ENCODE assay signal across 1 cellular context in genomic region chr1:153963030-153963849, GRCh38.
TF ChIP-seq lines count a peak whose summit lies in the region.

TSS of gene SLC39A1 (minus strand) at chr1:153963537. CDS start at chr1:153962715, 822 bp downstream.

TF ChIP-seq in H1, 55 proteins besides CTCF, POLR2A, EP300 and RAD21:
- TF ChIP-seq MAX (IDR thresholded peaks at IDR 0.05) (peak; percentile 70; the same call in 1 of the 2 replicates), E2F6 (IDR thresholded peaks at IDR 0.05) (peak; percentile 11; the same call in 1 of the 2 replicates), POLR2AphosphoS5 (IDR thresholded peaks at IDR 0.05; ENCODE audit: low read depth, low read length) (peak; percentile 65; the same call in 1 of the 2 replicates), TCF12 (IDR thresholded peaks at IDR 0.05; ENCODE audit: low read depth, low read length) (no peak), CHD2 (IDR thresholded peaks at IDR 0.05; ENCODE audit: low read length) (peak; percentile 85), TEAD4 (IDR thresholded peaks at IDR 0.05; ENCODE audit: low read depth, low read length) (peak; percentile 21), EGR1 (IDR thresholded peaks at IDR 0.05; ENCODE audit: borderline replicate concordance, low read depth, low read length) (peak; percentile 37; the same call in 1 of the 2 replicates), SP2 (IDR thresholded peaks at IDR 0.05; ENCODE audit: low read length) (peak; percentile 65), PHF8 (conservative IDR thresholded peaks at IDR 0.05; ENCODE audit: low read depth, low read length) (peak; percentile 44; the same call in 1 of the 2 replicates), GABPA (IDR thresholded peaks at IDR 0.05; ENCODE audit: borderline replicate concordance, insufficient read depth, low read length) (no peak), RFX5 (IDR thresholded peaks at IDR 0.05; ENCODE audit: borderline replicate concordance, low read depth, low read length) (no peak), RXRA (IDR thresholded peaks at IDR 0.05; ENCODE audit: insufficient read depth, low read depth, low read length) (no peak), SP1 (IDR thresholded peaks at IDR 0.05; ENCODE audit: low read depth, low read length) (peak; percentile 95), ASH2L (IDR thresholded peaks at IDR 0.05; ENCODE audit: low read length) (peak; percentile 56), TBP (IDR thresholded peaks at IDR 0.05; ENCODE audit: low read depth, low read length) (peak; percentile 62), TAF1 (IDR thresholded peaks at IDR 0.05; ENCODE audit: low read depth, low read length) (peak; percentile 79; the same call in 1 of the 2 replicates), JUND (IDR thresholded peaks at IDR 0.05; ENCODE audit: low read length) (peak; percentile 23; the same call in 1 of the 2 replicates), NANOG (IDR thresholded peaks at IDR 0.05; ENCODE audit: insufficient read depth, low read depth, low read length, poor library complexity, severe bottlenecking) (no peak), CREB1 (IDR thresholded peaks at IDR 0.05) (peak; percentile 84), BRCA1 (IDR thresholded peaks at IDR 0.05; ENCODE audit: low read depth, low read length) (peak; percentile 43; the same call in 1 of the 2 replicates), SIRT6 (IDR thresholded peaks at IDR 0.05; ENCODE audit: low read length) (no peak), SIN3A (conservative IDR thresholded peaks at IDR 0.05 in 1 of 2, IDR thresholded peaks at IDR 0.05 in 1 of 2; ENCODE audit: low read depth in 1 of 2, low read length in 2 of 2) (0 out of 4 replicates have a peak, but pooled peaks of 1 of the 2 experiments have one; percentile 24)
